1 cellular context compared by ENCODE assay signal in the genomic region with DNA sequence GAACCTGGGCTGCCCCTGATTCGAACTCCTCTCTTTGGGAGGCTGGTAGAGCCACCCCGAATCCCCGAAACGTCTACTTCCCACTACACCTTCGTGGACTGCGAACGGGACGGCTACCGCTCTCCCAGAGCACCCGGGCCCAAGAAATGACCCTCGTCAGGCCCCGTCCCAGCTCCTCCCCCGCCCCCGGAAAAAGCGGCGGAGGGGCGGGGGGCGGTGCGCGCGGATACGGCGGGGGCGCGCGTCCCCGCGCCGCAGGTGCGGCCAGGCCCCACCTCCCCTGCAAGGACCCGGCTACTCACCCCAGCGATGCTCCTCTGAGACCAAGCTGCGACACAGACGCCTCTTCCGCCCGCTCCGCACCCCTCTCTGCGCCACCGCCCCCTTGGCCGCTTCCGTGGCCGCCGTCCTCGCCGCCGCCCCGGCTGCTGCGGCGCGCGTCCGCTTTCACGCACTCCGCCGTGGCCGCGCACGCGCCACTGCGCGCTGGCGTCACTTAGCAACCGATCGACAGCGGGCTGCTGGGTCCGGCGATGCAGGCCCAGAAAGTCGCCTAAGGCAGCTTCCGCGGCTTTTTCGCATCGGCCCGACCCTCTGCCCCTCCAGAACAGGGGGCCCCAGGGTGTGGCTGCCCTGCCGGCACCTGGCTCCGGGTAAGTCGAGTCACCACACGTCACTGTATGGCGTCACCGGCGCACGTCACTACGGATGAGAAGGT.
TF ChIP-seq lines count a peak whose summit lies in the region.

A gene (minus strand): TSS at position 432 of the 718 bp plus-strand sequence.

TF ChIP-seq in HepG2, 621 proteins besides CTCF, POLR2A, EP300 and RAD21 (continued from another document and continues in another):
- TF ChIP-seq, protein P1, sequence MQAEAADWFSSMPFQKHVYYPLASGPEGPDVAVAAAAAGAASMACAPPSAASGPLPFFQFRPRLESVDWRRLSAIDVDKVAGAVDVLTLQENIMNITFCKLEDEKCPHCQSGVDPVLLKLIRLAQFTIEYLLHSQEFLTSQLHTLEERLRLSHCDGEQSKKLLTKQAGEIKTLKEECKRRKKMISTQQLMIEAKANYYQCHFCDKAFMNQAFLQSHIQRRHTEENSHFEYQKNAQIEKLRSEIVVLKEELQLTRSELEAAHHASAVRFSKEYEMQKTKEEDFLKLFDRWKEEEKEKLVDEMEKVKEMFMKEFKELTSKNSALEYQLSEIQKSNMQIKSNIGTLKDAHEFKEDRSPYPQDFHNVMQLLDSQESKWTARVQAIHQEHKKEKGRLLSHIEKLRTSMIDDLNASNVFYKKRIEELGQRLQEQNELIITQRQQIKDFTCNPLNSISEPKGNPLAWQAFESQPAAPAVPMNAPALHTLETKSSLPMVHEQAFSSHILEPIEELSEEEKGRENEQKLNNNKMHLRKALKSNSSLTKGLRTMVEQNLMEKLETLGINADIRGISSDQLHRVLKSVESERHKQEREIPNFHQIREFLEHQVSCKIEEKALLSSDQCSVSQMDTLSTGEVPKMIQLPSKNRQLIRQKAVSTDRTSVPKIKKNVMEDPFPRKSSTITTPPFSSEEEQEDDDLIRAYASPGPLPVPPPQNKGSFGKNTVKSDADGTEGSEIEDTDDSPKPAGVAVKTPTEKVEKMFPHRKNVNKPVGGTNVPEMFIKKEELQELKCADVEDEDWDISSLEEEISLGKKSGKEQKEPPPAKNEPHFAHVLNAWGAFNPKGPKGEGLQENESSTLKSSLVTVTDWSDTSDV (CRISPR knock-in tag; IDR thresholded peaks at IDR 0.05): peak; percentile 57
- TF ChIP-seq, protein P2, sequence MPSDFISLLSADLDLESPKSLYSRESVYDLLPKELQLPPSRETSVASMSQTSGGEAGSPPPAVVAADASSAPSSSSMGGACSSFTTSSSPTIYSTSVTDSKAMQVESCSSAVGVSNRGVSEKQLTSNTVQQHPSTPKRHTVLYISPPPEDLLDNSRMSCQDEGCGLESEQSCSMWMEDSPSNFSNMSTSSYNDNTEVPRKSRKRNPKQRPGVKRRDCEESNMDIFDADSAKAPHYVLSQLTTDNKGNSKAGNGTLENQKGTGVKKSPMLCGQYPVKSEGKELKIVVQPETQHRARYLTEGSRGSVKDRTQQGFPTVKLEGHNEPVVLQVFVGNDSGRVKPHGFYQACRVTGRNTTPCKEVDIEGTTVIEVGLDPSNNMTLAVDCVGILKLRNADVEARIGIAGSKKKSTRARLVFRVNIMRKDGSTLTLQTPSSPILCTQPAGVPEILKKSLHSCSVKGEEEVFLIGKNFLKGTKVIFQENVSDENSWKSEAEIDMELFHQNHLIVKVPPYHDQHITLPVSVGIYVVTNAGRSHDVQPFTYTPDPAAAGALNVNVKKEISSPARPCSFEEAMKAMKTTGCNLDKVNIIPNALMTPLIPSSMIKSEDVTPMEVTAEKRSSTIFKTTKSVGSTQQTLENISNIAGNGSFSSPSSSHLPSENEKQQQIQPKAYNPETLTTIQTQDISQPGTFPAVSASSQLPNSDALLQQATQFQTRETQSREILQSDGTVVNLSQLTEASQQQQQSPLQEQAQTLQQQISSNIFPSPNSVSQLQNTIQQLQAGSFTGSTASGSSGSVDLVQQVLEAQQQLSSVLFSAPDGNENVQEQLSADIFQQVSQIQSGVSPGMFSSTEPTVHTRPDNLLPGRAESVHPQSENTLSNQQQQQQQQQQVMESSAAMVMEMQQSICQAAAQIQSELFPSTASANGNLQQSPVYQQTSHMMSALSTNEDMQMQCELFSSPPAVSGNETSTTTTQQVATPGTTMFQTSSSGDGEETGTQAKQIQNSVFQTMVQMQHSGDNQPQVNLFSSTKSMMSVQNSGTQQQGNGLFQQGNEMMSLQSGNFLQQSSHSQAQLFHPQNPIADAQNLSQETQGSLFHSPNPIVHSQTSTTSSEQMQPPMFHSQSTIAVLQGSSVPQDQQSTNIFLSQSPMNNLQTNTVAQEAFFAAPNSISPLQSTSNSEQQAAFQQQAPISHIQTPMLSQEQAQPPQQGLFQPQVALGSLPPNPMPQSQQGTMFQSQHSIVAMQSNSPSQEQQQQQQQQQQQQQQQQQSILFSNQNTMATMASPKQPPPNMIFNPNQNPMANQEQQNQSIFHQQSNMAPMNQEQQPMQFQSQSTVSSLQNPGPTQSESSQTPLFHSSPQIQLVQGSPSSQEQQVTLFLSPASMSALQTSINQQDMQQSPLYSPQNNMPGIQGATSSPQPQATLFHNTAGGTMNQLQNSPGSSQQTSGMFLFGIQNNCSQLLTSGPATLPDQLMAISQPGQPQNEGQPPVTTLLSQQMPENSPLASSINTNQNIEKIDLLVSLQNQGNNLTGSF (CRISPR knock-in tag; IDR thresholded peaks at IDR 0.05): peak; percentile 45; the same call in 1 of the 2 replicates
- TF ChIP-seq SP2 (CRISPR knock-in tag; IDR thresholded peaks at IDR 0.05): peak; percentile 47; the same call in 1 of the 2 replicates
- TF ChIP-seq, protein P3, sequence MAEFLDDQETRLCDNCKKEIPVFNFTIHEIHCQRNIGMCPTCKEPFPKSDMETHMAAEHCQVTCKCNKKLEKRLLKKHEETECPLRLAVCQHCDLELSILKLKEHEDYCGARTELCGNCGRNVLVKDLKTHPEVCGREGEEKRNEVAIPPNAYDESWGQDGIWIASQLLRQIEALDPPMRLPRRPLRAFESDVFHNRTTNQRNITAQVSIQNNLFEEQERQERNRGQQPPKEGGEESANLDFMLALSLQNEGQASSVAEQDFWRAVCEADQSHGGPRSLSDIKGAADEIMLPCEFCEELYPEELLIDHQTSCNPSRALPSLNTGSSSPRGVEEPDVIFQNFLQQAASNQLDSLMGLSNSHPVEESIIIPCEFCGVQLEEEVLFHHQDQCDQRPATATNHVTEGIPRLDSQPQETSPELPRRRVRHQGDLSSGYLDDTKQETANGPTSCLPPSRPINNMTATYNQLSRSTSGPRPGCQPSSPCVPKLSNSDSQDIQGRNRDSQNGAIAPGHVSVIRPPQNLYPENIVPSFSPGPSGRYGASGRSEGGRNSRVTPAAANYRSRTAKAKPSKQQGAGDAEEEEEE (CRISPR knock-in tag; IDR thresholded peaks at IDR 0.05; ENCODE audit: borderline replicate concordance): no peak
- TF ChIP-seq, protein P4, sequence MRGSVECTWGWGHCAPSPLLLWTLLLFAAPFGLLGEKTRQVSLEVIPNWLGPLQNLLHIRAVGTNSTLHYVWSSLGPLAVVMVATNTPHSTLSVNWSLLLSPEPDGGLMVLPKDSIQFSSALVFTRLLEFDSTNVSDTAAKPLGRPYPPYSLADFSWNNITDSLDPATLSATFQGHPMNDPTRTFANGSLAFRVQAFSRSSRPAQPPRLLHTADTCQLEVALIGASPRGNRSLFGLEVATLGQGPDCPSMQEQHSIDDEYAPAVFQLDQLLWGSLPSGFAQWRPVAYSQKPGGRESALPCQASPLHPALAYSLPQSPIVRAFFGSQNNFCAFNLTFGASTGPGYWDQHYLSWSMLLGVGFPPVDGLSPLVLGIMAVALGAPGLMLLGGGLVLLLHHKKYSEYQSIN (CRISPR knock-in tag; IDR thresholded peaks at IDR 0.05; ENCODE audit: borderline replicate concordance): no peak
- peak; percentile 96 for TF ChIP-seq HNRNPLL (IDR thresholded peaks at IDR 0.05; ENCODE audit: low read depth, low read length, poor library complexity, severe bottlenecking)
- TF ChIP-seq MTF2 (CRISPR knock-in tag; IDR thresholded peaks at IDR 0.05; ENCODE audit: borderline replicate concordance): 0 out of 2 replicates have a peak, but pooled peaks have one; percentile 27
- TF ChIP-seq RARG (CRISPR knock-in tag; IDR thresholded peaks at IDR 0.05; ENCODE audit: low read depth): no peak
- TF ChIP-seq, protein P5, sequence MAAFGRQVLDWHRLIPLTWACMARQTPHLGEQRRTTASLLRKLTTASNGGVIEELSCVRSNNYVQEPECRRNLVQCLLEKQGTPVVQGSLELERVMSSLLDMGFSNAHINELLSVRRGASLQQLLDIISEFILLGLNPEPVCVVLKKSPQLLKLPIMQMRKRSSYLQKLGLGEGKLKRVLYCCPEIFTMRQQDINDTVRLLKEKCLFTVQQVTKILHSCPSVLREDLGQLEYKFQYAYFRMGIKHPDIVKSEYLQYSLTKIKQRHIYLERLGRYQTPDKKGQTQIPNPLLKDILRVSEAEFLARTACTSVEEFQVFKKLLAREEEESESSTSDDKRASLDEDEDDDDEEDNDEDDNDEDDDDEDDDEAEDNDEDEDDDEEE (CRISPR knock-in tag; IDR thresholded peaks at IDR 0.05): peak; percentile 30; the same call in 1 of the 2 replicates
- no peak for TF ChIP-seq ZNF260 (CRISPR knock-in tag; IDR thresholded peaks at IDR 0.05; ENCODE audit: borderline replicate concordance, low read depth)
- TF ChIP-seq ZNF235 (CRISPR knock-in tag; IDR thresholded peaks at IDR 0.05; ENCODE audit: borderline replicate concordance): peak; percentile 67; the same call in 1 of the 2 replicates
- peak; percentile 27; the same call in 1 of the 2 replicates for TF ChIP-seq ATF7-NPFF (CRISPR knock-in tag; IDR thresholded peaks at IDR 0.05; ENCODE audit: low read depth)
- TF ChIP-seq, protein P6, sequence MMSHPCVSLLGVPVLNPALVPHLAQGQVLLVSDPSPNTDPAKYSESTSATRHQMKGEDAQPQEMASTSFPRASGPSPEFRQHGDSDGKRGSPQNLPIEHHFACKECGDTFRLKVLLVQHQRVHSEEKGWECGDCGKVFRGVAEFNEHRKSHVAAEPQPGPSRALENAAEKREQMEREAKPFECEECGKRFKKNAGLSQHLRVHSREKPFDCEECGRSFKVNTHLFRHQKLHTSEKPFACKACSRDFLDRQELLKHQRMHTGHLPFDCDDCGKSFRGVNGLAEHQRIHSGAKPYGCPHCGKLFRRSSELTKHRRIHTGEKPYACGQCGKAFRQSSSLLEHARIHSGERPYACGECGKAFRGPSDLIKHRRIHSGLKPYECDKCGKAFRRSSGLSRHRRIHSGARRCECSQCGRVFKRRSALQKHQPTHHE (CRISPR knock-in tag; IDR thresholded peaks at IDR 0.05; ENCODE audit: borderline replicate concordance): no peak
- peak; percentile 3; the same call in 1 of the 2 replicates for TF ChIP-seq ZNF225 (CRISPR knock-in tag; IDR thresholded peaks at IDR 0.05)
- peak; percentile 99 for TF ChIP-seq HOXA3 (CRISPR knock-in tag; IDR thresholded peaks at IDR 0.05)
- TF ChIP-seq ZNF720 (CRISPR knock-in tag; IDR thresholded peaks at IDR 0.05): no peak
- peak; percentile 69; the same call in 1 of the 2 replicates for TF ChIP-seq KAT7 (CRISPR knock-in tag; IDR thresholded peaks at IDR 0.05; ENCODE audit: borderline replicate concordance)
- no peak; the same call in 1 of the 2 replicates for TF ChIP-seq POGZ (CRISPR knock-in tag; IDR thresholded peaks at IDR 0.05)
- TF ChIP-seq, protein P7, sequence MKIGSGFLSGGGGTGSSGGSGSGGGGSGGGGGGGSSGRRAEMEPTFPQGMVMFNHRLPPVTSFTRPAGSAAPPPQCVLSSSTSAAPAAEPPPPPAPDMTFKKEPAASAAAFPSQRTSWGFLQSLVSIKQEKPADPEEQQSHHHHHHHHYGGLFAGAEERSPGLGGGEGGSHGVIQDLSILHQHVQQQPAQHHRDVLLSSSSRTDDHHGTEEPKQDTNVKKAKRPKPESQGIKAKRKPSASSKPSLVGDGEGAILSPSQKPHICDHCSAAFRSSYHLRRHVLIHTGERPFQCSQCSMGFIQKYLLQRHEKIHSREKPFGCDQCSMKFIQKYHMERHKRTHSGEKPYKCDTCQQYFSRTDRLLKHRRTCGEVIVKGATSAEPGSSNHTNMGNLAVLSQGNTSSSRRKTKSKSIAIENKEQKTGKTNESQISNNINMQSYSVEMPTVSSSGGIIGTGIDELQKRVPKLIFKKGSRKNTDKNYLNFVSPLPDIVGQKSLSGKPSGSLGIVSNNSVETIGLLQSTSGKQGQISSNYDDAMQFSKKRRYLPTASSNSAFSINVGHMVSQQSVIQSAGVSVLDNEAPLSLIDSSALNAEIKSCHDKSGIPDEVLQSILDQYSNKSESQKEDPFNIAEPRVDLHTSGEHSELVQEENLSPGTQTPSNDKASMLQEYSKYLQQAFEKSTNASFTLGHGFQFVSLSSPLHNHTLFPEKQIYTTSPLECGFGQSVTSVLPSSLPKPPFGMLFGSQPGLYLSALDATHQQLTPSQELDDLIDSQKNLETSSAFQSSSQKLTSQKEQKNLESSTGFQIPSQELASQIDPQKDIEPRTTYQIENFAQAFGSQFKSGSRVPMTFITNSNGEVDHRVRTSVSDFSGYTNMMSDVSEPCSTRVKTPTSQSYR (CRISPR knock-in tag; IDR thresholded peaks at IDR 0.05; ENCODE audit: borderline replicate concordance): 0 out of 2 replicates have a peak, but pooled peaks have one; percentile 7
- no peak for TF ChIP-seq RAD51 (IDR thresholded peaks at IDR 0.05; ENCODE audit: borderline replicate concordance)
- no peak for TF ChIP-seq ZNF644 (CRISPR knock-in tag; IDR thresholded peaks at IDR 0.05; ENCODE audit: low read depth)
- peak; percentile 1; the same call in 1 of the 2 replicates for TF ChIP-seq DMAP1 (CRISPR knock-in tag; IDR thresholded peaks at IDR 0.05)
- no peak for TF ChIP-seq FOXK1 (CRISPR knock-in tag; IDR thresholded peaks at IDR 0.05; ENCODE audit: borderline replicate concordance, low read depth)
- TF ChIP-seq, protein P8, sequence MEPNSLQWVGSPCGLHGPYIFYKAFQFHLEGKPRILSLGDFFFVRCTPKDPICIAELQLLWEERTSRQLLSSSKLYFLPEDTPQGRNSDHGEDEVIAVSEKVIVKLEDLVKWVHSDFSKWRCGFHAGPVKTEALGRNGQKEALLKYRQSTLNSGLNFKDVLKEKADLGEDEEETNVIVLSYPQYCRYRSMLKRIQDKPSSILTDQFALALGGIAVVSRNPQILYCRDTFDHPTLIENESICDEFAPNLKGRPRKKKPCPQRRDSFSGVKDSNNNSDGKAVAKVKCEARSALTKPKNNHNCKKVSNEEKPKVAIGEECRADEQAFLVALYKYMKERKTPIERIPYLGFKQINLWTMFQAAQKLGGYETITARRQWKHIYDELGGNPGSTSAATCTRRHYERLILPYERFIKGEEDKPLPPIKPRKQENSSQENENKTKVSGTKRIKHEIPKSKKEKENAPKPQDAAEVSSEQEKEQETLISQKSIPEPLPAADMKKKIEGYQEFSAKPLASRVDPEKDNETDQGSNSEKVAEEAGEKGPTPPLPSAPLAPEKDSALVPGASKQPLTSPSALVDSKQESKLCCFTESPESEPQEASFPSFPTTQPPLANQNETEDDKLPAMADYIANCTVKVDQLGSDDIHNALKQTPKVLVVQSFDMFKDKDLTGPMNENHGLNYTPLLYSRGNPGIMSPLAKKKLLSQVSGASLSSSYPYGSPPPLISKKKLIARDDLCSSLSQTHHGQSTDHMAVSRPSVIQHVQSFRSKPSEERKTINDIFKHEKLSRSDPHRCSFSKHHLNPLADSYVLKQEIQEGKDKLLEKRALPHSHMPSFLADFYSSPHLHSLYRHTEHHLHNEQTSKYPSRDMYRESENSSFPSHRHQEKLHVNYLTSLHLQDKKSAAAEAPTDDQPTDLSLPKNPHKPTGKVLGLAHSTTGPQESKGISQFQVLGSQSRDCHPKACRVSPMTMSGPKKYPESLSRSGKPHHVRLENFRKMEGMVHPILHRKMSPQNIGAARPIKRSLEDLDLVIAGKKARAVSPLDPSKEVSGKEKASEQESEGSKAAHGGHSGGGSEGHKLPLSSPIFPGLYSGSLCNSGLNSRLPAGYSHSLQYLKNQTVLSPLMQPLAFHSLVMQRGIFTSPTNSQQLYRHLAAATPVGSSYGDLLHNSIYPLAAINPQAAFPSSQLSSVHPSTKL (CRISPR knock-in tag; IDR thresholded peaks at IDR 0.05): peak; percentile 11; the same call in 1 of the 2 replicates
- no peak for TF ChIP-seq SRSF9 (IDR thresholded peaks at IDR 0.05; ENCODE audit: borderline replicate concordance, insufficient read depth, low read depth, low read length, poor library complexity, severe bottlenecking)
- TF ChIP-seq IKZF4 (CRISPR knock-in tag; IDR thresholded peaks at IDR 0.05; ENCODE audit: borderline replicate concordance, low read depth, not compliant biosample characterization): no peak
- 0 out of 2 replicates have a peak, but pooled peaks have one; percentile 20 for TF ChIP-seq ZNF343 (CRISPR knock-in tag; IDR thresholded peaks at IDR 0.05)
- peak; percentile 60 for TF ChIP-seq ZNF709 (CRISPR knock-in tag; IDR thresholded peaks at IDR 0.05)
